In the genomic region with DNA sequence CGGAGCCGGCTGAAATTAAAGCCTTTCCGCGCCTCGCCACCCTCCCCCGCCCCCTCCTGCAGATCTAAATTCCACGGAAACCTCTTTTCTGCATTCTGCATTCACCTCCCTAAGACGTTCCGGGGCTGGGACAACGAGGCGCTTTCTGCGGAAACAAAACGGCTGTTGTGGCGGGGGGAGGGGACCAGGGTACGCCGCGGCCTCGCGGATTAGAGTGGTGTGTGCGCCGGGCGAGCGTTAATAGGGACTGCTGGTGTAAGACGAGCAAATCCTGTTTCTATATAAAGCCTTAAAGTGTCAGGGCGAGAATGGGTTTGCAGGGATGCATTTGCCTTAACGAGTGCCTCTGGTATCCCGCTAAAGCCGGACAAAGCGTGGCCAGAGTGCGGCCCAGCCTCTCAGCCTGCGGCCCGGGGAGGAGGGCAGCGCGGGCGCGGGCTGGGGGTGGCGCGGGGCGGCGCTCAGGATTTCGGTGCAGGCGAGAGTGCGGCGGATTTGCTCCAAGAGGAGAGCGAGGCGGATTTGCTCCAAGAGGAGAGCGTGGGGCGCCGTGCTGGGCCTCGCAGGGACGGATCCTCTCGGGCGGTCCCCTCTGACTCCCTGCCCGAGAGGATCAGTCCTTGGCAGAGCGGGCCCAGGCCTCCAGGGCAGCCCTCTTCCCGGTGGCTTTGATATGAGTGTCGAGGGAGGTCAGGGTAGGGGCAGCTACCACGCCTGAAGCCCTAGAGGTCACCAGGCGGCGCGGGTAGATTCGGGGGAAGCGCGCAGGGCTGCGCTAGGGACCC, we compare ENCODE assay signal across 8 cellular contexts. TPM values are rescaled to one million over a fixed set of nuclear protein-coding genes. Genes with fewer than 3 reads are reported as not detected.
DNase-seq lines count a peak whose midpoint lies in the region; ATAC-seq and TF ChIP-seq lines count a peak whose summit lies in the region.

No MANE protein-coding gene starts in this region.

- peaks cover 36 to 39% of the 10 kb centered on the region in 2 donors for H3K27me3 Mint-ChIP-seq in CD4-positive, alpha-beta memory T cell
- peaks cover 62% of the 10 kb centered on the region for H3K27me3 Mint-ChIP-seq in stimulated activated naive CD8-positive, alpha-beta T cell treated with anti-CD3 and anti-CD28 coated beads, Interleukin-15, Interleukin-2, amounts not matched to agents 100 ng/mL and 50 ng/mL, for 24 hours

- no peaks in the 10 kb centered on the region for H3K9me3 ChIP-seq in CD4-positive, alpha-beta memory T cell (ENCODE audit: control insufficient read depth in 1 of 2, low read length in 2 of 2)
- H3K9me3 ChIP-seq in MG63 (no peaks in the 10 kb centered on the region), mammary epithelial cell (replicated peaks; ENCODE audit: insufficient read depth, low read length) (no peaks in the 10 kb centered on the region)

- H3K4me1 Mint-ChIP-seq in CD4-positive, alpha-beta memory T cell: peaks cover 10 to 31% (median 18%) of the 10 kb centered on the region in 4 donors
- peaks cover 22% of the 10 kb centered on the region for H3K4me1 Mint-ChIP-seq in stimulated activated naive CD8-positive, alpha-beta T cell treated with anti-CD3 and anti-CD28 coated beads, Interleukin-15, Interleukin-2, amounts not matched to agents 100 ng/mL and 50 ng/mL, for 24 hours (ENCODE audit: low read depth)

- H3K36me3 ChIP-seq in CD4-positive, alpha-beta memory T cell (ENCODE audit: insufficient read depth, low read length): no peaks in the 10 kb centered on the region
- H3K36me3 ChIP-seq in MG63 (peaks cover 34% of the 10 kb centered on the region), mammary epithelial cell (ENCODE audit: insufficient read depth, low read length) (no peaks in the 10 kb centered on the region)

- no peak for TF ChIP-seq CTCF in mammary epithelial cell (conservative IDR thresholded peaks at IDR 0.05 in 1 of 2, IDR thresholded peaks at IDR 0.05 in 1 of 2; ENCODE audit: extremely low read depth in 1 of 2, insufficient read depth in 1 of 2, low read depth in 1 of 2, low read length in 2 of 2)

- peak in 1 of 5 donors; percentile 22 for DNase-seq in CD4-positive, alpha-beta memory T cell
- DNase-seq in MG63: peak; percentile 71
- peak; percentile 43 for DNase-seq in mammary epithelial cell
- peak; percentile 55 for DNase-seq in kidney tubule cell (ENCODE audit: low spot score)
- DNase-seq in NCI-H2081 treated with DMSO at 0.1 percent for 48 hours (lab: John Stamatoyannopoulos, UW): no peak
- DNase-seq in effector CD4-positive, alpha-beta T cell: no peak

- POLR2A ChIA-PET in CD4-positive, alpha-beta memory T cell (lab: Charles Lee; ENCODE audit: partially characterized antibody): no interaction called here

- CTCF ChIA-PET in CD4-positive, alpha-beta memory T cell (lab: Charles Lee; ENCODE audit: partially characterized antibody): no interaction called here
- CTCF ChIA-PET in mammary epithelial cell (lab: Charles Lee; ENCODE audit: low non-redundant PET): interaction anchor here (0.6 kb wide), 1 partner anchor 108 kb away, joined by 6 read pairs; no protein-coding TSS in a partner anchor

- peak overlapping the region in 6 of 7 donors; percentile 31 to 94 (median 69) for H3K27ac Mint-ChIP-seq in CD4-positive, alpha-beta memory T cell
- no peak overlapping the region for H3K27ac Mint-ChIP-seq in stimulated activated naive CD8-positive, alpha-beta T cell treated with anti-CD3 and anti-CD28 coated beads, Interleukin-15, Interleukin-2, amounts not matched to agents 100 ng/mL and 50 ng/mL, for 24 hours

- H3K9me3 Mint-ChIP-seq in CD4-positive, alpha-beta memory T cell: peaks cover 0 to 10% (median 0%) of the 10 kb centered on the region in 8 donors
- H3K9me3 Mint-ChIP-seq in stimulated activated naive CD8-positive, alpha-beta T cell treated with anti-CD3 and anti-CD28 coated beads, Interleukin-15, Interleukin-2, amounts not matched to agents 100 ng/mL and 50 ng/mL, for 24 hours: no peaks in the 10 kb centered on the region

- WGBS in mammary epithelial cell (ENCODE audit: low coverage, missing lambda C conversion rate): 30% methylated on average over 19 of the region's 65 CpGs

- H4K20me1 ChIP-seq in mammary epithelial cell (ENCODE audit: insufficient read depth, low read length): no peaks in the 10 kb centered on the region

- in situ Hi-C loops in mammary epithelial cell (cut with MboI; ENCODE audit: low sequenced_read_pairs in 2 of 2): no loop called here

- dilution Hi-C loops in mammary epithelial cell (cut with HindIII; ENCODE audit: low sequenced_read_pairs): no loop called here

- BruUV-seq in mammary epithelial cell (replicated peaks; lab: Mats Ljungman, UMichigan): no TSS peak

- peaks cover 0 to 3% of the 10 kb centered on the region in 2 donors for H3K36me3 Mint-ChIP-seq in CD4-positive, alpha-beta memory T cell
- H3K36me3 Mint-ChIP-seq in stimulated activated naive CD8-positive, alpha-beta T cell treated with anti-CD3 and anti-CD28 coated beads, Interleukin-15, Interleukin-2, amounts not matched to agents 100 ng/mL and 50 ng/mL, for 24 hours (ENCODE audit: low read depth): no peaks in the 10 kb centered on the region

- peak overlapping the region; percentile 81 for H2AFZ ChIP-seq in mammary epithelial cell (ENCODE audit: low read depth, low read length)

- peaks cover 44% of the 10 kb centered on the region for H3K4me1 ChIP-seq in CD4-positive, alpha-beta memory T cell (ENCODE audit: insufficient read depth, low read length)
- peaks cover 23% of the 10 kb centered on the region for H3K4me1 ChIP-seq in mammary epithelial cell (ENCODE audit: insufficient read depth, low read length)

- peak overlapping the region; percentile 100 for H3K4me2 ChIP-seq in mammary epithelial cell (ENCODE audit: insufficient read depth, low read depth, low read length)

- peaks cover 53% of the 10 kb centered on the region for H3K27me3 ChIP-seq in CD4-positive, alpha-beta memory T cell (ENCODE audit: insufficient read depth, low read length)
- H3K27me3 ChIP-seq in MG63 (no peaks in the 10 kb centered on the region), mammary epithelial cell (ENCODE audit: insufficient read depth, low read length) (no peaks in the 10 kb centered on the region)

- peak overlapping the region in 1 of 2 donors; percentile 28 for H3K4me3 ChIP-seq in CD4-positive, alpha-beta memory T cell (ENCODE audit: low read length in 2 of 2)
- H3K4me3 ChIP-seq in MG63 (peak overlapping the region; percentile 61), mammary epithelial cell (replicated peaks in 1 of 3; ENCODE audit: insufficient read depth in 1 of 3, low read depth in 2 of 3, low read length in 3 of 3) (peak overlapping the region; percentile 67 to 83 (median 71))

- intact Hi-C loops in CD4-positive, alpha-beta memory T cell (cut with micrococcal nuclease): no loop called here
- intact Hi-C loops in mammary epithelial cell (cut with micrococcal nuclease): no loop called here

- H3K9ac ChIP-seq in mammary epithelial cell (ENCODE audit: insufficient read depth, low read length): peak overlapping the region; percentile 38

- peak overlapping the region; percentile 85 to 97 (median 88) for H3K4me3 Mint-ChIP-seq in CD4-positive, alpha-beta memory T cell
- peak overlapping the region; percentile 68 for H3K4me3 Mint-ChIP-seq in stimulated activated naive CD8-positive, alpha-beta T cell treated with anti-CD3 and anti-CD28 coated beads, Interleukin-15, Interleukin-2, amounts not matched to agents 100 ng/mL and 50 ng/mL, for 24 hours

- H3K27ac ChIP-seq in CD4-positive, alpha-beta memory T cell (ENCODE audit: low read depth, low read length): no peak overlapping the region
- H3K27ac ChIP-seq in mammary epithelial cell (ENCODE audit: insufficient read depth, low read depth, low read length): no peak overlapping the region

- ATAC-seq in GM18909 (IDR thresholded peaks at IDR 0.05; ENCODE audit: poor library complexity, unreplicated experiment): no peak

- H3K79me2 ChIP-seq in mammary epithelial cell (ENCODE audit: insufficient read depth, low read length): peaks cover 51% of the 10 kb centered on the region

RNA-seq across cellular contexts. Expression of gene BAHCC1, which starts 5.1 kb away (rescaled TPM):
- not detected for total RNA-seq in CD4-positive, alpha-beta memory T cell
- polyA plus RNA-seq in CD4-positive, alpha-beta memory T cell: not detected
- 3.6 and 10.4 TPM in 2 replicates for total RNA-seq in MG63 (2014; rRNA removed; shearing (Covaris generic); ENCODE audit: low replicate concordance)
- 1 to 10 TPM; 2.2 to 9.1 TPM for total RNA-seq in mammary epithelial cell
- 1.6 TPM for polyA plus RNA-seq in mammary epithelial cell
- 0.67 TPM for polyA minus RNA-seq in mammary epithelial cell

Comparison
In these comparisons a context has a peak if more than half of its experiments do, and no peak if none do; other contexts are left out.
1. DNase-seq: peak in MG63 (single experiment), mammary epithelial cell (single experiment) and kidney tubule cell (single experiment); none in NCI-H2081 treated with DMSO at 0.1 percent for 48 hours (single experiment) and effector CD4-positive, alpha-beta T cell (single experiment).